Comparison of ENCODE assay signal across 9 cellular contexts in the genomic region with DNA sequence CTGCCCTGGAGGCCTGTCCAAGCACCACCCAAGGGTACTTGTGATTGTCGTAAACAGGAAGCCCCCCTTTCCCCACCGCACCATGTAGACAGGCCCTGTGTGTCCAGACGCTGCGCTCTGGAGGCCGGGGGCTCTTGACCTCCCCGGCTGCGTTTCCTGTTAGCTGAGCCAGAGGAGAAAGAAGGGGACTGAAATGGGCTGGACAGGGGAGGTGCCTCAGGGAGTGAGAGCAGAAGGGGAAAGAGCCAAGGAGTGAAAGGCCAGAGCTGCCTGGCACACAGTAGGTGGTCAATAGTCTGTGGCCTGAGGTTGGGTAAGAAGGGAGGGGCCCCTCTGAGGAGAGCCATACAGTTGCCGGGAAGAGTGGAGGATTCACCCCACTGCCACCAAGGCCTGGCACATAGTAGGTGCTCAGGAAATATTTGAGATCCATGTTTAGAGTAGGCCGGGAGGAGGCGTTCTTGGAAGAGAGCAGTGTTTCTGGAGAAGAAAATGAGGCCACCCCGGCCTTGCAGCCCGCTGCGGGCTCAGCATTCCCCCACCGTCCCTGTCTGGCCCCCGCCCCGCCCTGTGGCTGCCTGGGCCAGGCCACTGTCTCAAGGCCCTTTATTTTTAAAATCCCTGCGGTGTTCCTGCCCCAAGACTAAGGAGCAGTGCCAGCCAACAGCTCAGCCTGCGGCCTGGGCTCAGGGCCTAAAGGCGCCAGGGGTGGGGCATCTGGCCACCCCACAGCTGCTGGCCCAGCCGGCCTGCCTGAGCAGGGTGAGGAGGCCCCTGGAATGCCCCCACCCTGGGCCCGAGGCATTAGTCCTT. TPM values are rescaled to one million over a fixed set of nuclear protein-coding genes. Genes with fewer than 3 reads are reported as not detected.
A peak's percentile ranks its signal among the peaks of the same experiment; 100 is the strongest.
DNase-seq lines count a peak whose midpoint lies in the region; ATAC-seq and TF ChIP-seq lines count a peak whose summit lies in the region.
"Had no signal": no experiment of that assay in that cellular context is flagged by ENCODE, and none has a peak within 500 bp of the region (broad histone marks: within the 10 kb centered on the region; RNA-seq: fewer than 3 reads in every experiment).

No MANE protein-coding gene starts in this region.

- H3K4me3 ChIP-seq in astrocyte of the cerebellum (ENCODE audit: low read depth, low read length), result no peak overlapping the region

- in situ Hi-C loops in astrocyte of the cerebellum (cut with HindIII; ENCODE audit: low sequenced_read_pairs), result no loop called here

- ATAC-seq in left ventricle myocardium superior (peak; percentile 70), HG02885 (IDR thresholded peaks at IDR 0.05; ENCODE audit: poor library complexity, unreplicated experiment) (no peak)

- DNase-seq in EH (ENCODE audit: low read depth), result peak; percentile 88
- no peak for DNase-seq in astrocyte of the cerebellum (ENCODE audit: low read depth)
- peak; percentile 81 for DNase-seq in left ventricle myocardium superior
- DNase-seq in posterior vena cava (ENCODE audit: low spot score), result peak; percentile 90
- DNase-seq in SKM-1 (lab: John Stamatoyannopoulos, UW; ENCODE audit: unreplicated experiment), result no peak
- no peak for DNase-seq in SHP77 (lab: John Stamatoyannopoulos, UW)
- no peak for DNase-seq in MV-4-11 (lab: John Stamatoyannopoulos, UW)

- intact Hi-C loops in left ventricle myocardium superior (cut with micrococcal nuclease) (no loop called here), posterior vena cava (cut with DNase I) (loop anchor here in 1 of 2 donors (10.0 kb wide), 1 partner anchor 48 kb away; no protein-coding TSS in a partner anchor)

- peak; percentile 29 for TF ChIP-seq CTCF in astrocyte of the cerebellum (IDR thresholded peaks at IDR 0.05; ENCODE audit: low read depth, low read length, missing control alignments)

RNA-seq across cellular contexts. Expression of gene CDC42EP1, which starts 13.6 kb away (rescaled TPM):
- total RNA-seq in left ventricle myocardium superior (14.6 TPM), posterior vena cava (10 to 100 TPM; 56.2 to 59.3 TPM)

RNA-seq across cellular contexts. Expression of gene CARD10, which starts 27.4 kb away (rescaled TPM):
- total RNA-seq in left ventricle myocardium superior (10.0 TPM), posterior vena cava (10 to 100 TPM in 1 of 2 donors, 1 to 10 TPM in 1; 7.8 to 12.8 TPM)

RNA-seq across cellular contexts. Expression of gene LGALS2, which starts 33.2 kb away (rescaled TPM):
- total RNA-seq in left ventricle myocardium superior (not detected), posterior vena cava (not detected)
- total RNA-seq: HT1080 had no signal

Comparison
In these comparisons a context has a peak if more than half of its experiments do, and no peak if none do; other contexts are left out.
1. DNase-seq: peak in EH (single experiment), left ventricle myocardium superior (single experiment) and posterior vena cava (single experiment); none in astrocyte of the cerebellum (single experiment), SKM-1 (single experiment), SHP77 (0 of 2) and MV-4-11 (single experiment).